ENCODE assay signal across 35 cellular contexts in the genomic region with DNA sequence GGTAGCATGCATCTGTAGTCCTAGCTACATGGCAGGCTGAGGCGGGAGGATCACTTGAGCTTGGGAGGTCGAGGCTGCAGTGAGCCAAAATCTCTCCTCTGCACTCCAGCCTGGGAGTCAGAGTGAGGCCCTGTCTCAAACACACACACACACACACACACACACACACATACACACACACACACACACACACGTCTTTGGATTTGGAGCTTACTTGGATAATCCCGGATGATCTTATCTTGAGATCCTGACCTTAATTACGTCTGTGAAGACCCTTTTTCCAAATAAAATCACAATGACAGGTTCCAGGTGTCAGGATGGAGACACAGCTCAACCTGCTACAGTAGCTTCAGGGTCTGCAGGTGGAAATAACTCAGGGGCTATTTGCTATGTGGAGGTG. TPM values are rescaled to one million over a fixed set of nuclear protein-coding genes. Genes with fewer than 3 reads are reported as not detected.
"Had no signal": no experiment of that assay in that cellular context is flagged by ENCODE, and none has a peak within 500 bp of the region (broad histone marks: within the 10 kb centered on the region; RNA-seq: fewer than 3 reads in every experiment).

No MANE protein-coding gene starts in this region.

- H3K36me3 ChIP-seq: brain microvascular endothelial cell, MG63, Peyer's patch had no signal

- H3K27me3 ChIP-seq: brain microvascular endothelial cell, MG63 had no signal

- H3K9me3 ChIP-seq: MG63, Peyer's patch had no signal

- H3K4me3 Mint-ChIP-seq: activated CD4-positive, alpha-beta T cell treated with anti-CD3 and anti-CD28 coated beads, Interleukin-2, amount 10 ng/mL, durations not matched to agents 24 days and 14 days; activated CD8-positive, alpha-beta T cell treated with anti-CD3 and anti-CD28 coated beads for 36 hours; activated naive CD8-positive, alpha-beta T cell treated with anti-CD3 and anti-CD28 coated beads for 36 hours; activated T-cell treated with anti-CD3 and anti-CD28 coated beads, Interleukin-2, amount 50 U/mL, for 72 hours; activated T-helper 17 cell treated with anti-CD3 and anti-CD28 coated beads, Interleukin-2, amount 50 U/mL, for 72 hours; T-cell had no signal

- DNase-seq: activated CD4-positive, alpha-beta T cell treated with anti-CD3 and anti-CD28 coated beads, Interleukin-2, amount 10 ng/mL, durations not matched to agents 24 days and 14 days; activated CD4-positive, alpha-beta T cell treated with anti-CD3 and anti-CD28 coated beads, Interleukin-2, amount 50 U/mL, for 4 hours; activated CD8-positive, alpha-beta T cell treated with anti-CD3 and anti-CD28 coated beads for 36 hours; activated effector memory CD4-positive, alpha-beta T cell treated with anti-CD3 and anti-CD28 coated beads, Interleukin-2, amount 50 U/mL, for 16 hours; activated naive CD4-positive, alpha-beta T cell; activated naive CD4-positive, alpha-beta T cell treated with anti-CD3 and anti-CD28 coated beads, Interleukin-2, amount 50 U/mL, for 16 hours; activated naive CD8-positive, alpha-beta T cell treated with anti-CD3 and anti-CD28 coated beads for 36 hours; activated T-cell treated with anti-CD3 and anti-CD28 coated beads, Interleukin-2, amount 50 U/mL, for 1 hour; activated T-cell treated with anti-CD3 and anti-CD28 coated beads, Interleukin-2, amount 50 U/mL, for 72 hours; amniotic stem cell; aorta; brain microvascular endothelial cell; Kasumi-1; KG1; MG63; NCI-H1048; NCI-H1105 treated with DMSO at 0.1 percent for 48 hours; NCI-H1436; NCI-H1694; NCI-H1930; NCI-H2081 treated with DMSO at 0.1 percent for 48 hours; NCI-H226; NCI-H446 treated with DMSO at 0.1 percent for 48 hours; NK-92 treated with Interleukin-12 subunit alpha and Interleukin-12 subunit beta, amount 100 ng/mL, for 24 hours; PC-3; Peyer's patch; RPMI8226; SIG-M5; T-cell; T-helper 2 cell; T-helper 9 cell had no signal

- H3K27ac Mint-ChIP-seq: activated CD4-positive, alpha-beta T cell treated with anti-CD3 and anti-CD28 coated beads, Interleukin-2, amount 10 ng/mL, durations not matched to agents 24 days and 14 days; activated CD8-positive, alpha-beta T cell treated with anti-CD3 and anti-CD28 coated beads for 36 hours; activated naive CD8-positive, alpha-beta T cell treated with anti-CD3 and anti-CD28 coated beads for 36 hours; activated T-cell treated with anti-CD3 and anti-CD28 coated beads, Interleukin-2, amount 50 U/mL, for 72 hours had no signal

- H3K4me3 ChIP-seq: MG63, Peyer's patch had no signal

- ATAC-seq: activated CD8-positive, alpha-beta T cell treated with anti-CD3 and anti-CD28 coated beads for 36 hours; activated T-cell treated with anti-CD3 and anti-CD28 coated beads, Interleukin-2, amount 50 U/mL, for 72 hours; activated T-helper 17 cell treated with anti-CD3 and anti-CD28 coated beads, Interleukin-2, amount 50 U/mL, for 72 hours; PC-3; T-cell had no signal

- H3K27ac ChIP-seq: brain microvascular endothelial cell, Peyer's patch, VCaP had no signal

- H3K36me3 Mint-ChIP-seq: activated naive CD8-positive, alpha-beta T cell treated with anti-CD3 and anti-CD28 coated beads for 36 hours; T-cell had no signal

- H3K9me3 Mint-ChIP-seq: activated CD4-positive, alpha-beta T cell treated with anti-CD3 and anti-CD28 coated beads, Interleukin-2, amount 10 ng/mL, durations not matched to agents 24 days and 14 days; activated CD8-positive, alpha-beta T cell treated with anti-CD3 and anti-CD28 coated beads for 36 hours; activated naive CD8-positive, alpha-beta T cell treated with anti-CD3 and anti-CD28 coated beads for 36 hours; activated T-cell treated with anti-CD3 and anti-CD28 coated beads, Interleukin-2, amount 50 U/mL, for 72 hours; activated T-helper 17 cell treated with anti-CD3 and anti-CD28 coated beads, Interleukin-2, amount 50 U/mL, for 72 hours; T-cell had no signal

- H3K4me1 Mint-ChIP-seq: activated T-helper 17 cell treated with anti-CD3 and anti-CD28 coated beads, Interleukin-2, amount 50 U/mL, for 72 hours had no signal

RNA-seq across cellular contexts. Expression of a gene that starts 1.1 kb away (rescaled TPM):
- total RNA-seq: activated CD8-positive, alpha-beta memory T cell treated with anti-CD3 and anti-CD28 coated beads for 36 hours; SK-MEL-5 had no signal
